8 cellular contexts compared by ENCODE assay signal in the genomic region with DNA sequence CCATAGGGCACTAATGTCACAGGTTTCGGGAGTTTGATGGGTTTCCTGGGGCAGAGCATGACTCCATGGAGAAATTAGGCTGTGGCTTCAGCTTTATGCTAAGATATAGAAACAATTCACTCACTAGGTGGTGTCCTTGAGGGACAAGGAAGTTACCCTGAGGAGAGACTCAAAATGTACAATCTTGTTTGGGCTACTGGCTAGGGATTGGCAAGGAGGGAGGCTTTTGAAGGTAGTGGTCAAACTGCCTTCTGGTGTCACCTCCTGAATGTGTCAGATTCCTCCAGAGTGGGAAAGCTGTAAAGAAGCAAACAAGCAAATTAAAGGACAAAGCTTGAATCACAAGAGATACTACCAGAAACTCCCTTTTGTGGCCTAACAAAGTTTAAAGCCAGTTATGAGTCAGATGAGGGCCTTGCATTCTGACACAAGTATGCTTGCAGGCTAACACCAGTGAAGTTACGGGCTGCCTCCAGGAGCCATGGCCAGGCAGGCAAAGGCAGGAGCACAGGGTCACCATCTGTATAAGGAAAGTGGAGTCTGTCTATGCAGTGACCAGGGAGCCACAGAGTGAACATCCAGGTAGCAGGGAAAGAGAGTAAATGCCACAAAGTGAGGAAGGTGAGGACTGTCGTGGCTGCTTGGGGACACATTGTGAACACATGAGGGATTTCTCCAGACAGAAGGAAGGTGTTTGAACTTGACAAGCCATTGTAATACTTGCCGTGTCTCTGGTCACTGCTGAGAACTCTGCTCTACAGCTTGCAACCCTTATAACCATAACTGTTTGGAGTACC.
DNase-seq lines count a peak whose midpoint lies in the region; ATAC-seq, FAIRE-seq and TF ChIP-seq lines count a peak whose summit lies in the region.

No MANE protein-coding gene starts in this region.

- no peaks in the 10 kb centered on the region for H3K36me3 ChIP-seq in bronchial epithelial cell (ENCODE audit: control insufficient read depth, insufficient read depth, low read length)

- DNase-seq in GM10248 (ENCODE audit: extremely low spot score) (peak; percentile 51), bronchial epithelial cell (ENCODE audit: low read depth) (no peak), NCI-H128 (lab: John Stamatoyannopoulos, UW; ENCODE audit: unreplicated experiment) (no peak), posterior cingulate gyrus (no peak)
- DNase-seq in NK-92 treated with Interleukin-12 subunit alpha and Interleukin-12 subunit beta, amount 100 ng/mL, for 24 hours (lab: John Stamatoyannopoulos, UW): no peak

- intact Hi-C loops in posterior cingulate gyrus (cut with DNase I): no loop called here

- POLR2A ChIA-PET in GM10248 (lab: Yijun Ruan, JAX): no interaction called here

- peak; percentile 24 for TF ChIP-seq CTCF in GM10248 (IDR thresholded peaks at IDR 0.05; ENCODE audit: control extremely low read depth, extremely low read depth, low read depth, missing control alignments)
- TF ChIP-seq CTCF in bronchial epithelial cell (IDR thresholded peaks at IDR 0.05; ENCODE audit: insufficient read depth, low read length, severe bottlenecking): no peak

- peak; percentile 75 for FAIRE-seq in bronchial epithelial cell (lab: Jason Lieb, UNC)

- H3K27me3 ChIP-seq in bronchial epithelial cell (ENCODE audit: control insufficient read depth, insufficient read depth, low read length): peaks cover 2% of the 10 kb centered on the region

- CTCF ChIA-PET in GM10248 (lab: Yijun Ruan, JAX): interaction anchor here (1.2 to 3.9 kb wide), 9 partner anchors 10 to 413 kb away, joined by 3 to 17 read pairs (median 4); no protein-coding TSS in a partner anchor

- ATAC-seq in GM19351 (IDR thresholded peaks at IDR 0.05; ENCODE audit: unreplicated experiment) (peak; percentile 84), HG03378 (IDR thresholded peaks at IDR 0.05; ENCODE audit: unreplicated experiment) (peak; percentile 75), GM21528 (IDR thresholded peaks at IDR 0.05; ENCODE audit: low FRiP score, unreplicated experiment) (no peak)

- H3K4me3 ChIP-seq in bronchial epithelial cell (ENCODE audit: low read depth, low read length): no peak overlapping the region
